8 cellular contexts compared by ENCODE assay signal in the genomic region with DNA sequence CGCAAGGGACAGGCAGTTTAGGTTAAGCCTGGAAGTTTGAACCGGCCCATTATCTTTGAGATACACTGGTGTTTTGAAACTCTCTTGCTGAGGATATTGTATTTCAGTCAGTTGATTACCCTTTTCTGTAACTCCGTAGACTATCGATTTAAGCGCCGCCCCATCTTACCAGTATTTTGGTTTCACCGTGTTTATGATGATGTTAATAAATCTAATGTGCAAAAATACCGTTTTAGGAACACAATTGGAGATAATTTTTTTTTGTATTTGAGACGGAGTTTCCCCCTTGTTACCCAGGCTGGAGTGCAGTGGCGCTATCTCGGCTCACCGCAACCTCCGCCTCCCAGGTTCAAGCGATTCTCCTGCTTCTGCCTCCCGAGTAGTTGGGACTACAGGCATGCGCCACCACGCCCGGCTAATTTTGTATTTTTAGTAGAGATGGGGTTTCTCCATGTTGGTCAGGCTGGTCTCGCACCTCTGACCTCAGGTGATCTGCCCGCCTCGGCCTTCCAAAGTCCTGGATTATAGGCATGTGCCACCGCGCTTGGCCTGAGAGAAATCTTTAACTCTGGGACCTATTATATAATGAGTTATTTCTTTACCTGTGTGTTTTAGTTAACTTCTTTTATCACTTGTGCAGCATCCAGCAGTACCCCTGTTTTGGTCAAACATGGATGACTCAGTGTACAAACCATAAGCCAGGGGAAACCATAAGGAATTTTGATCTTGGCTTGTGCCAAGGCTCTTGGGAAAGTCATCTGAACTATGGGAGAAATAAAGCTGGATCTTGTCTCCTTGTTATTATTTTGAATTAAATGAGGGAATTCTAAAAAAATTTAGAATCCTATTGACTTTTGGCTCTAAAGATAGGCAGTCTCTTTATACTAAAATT. TPM values are rescaled to one million over a fixed set of nuclear protein-coding genes. Genes with fewer than 3 reads are reported as not detected.
A peak's percentile ranks its signal among the peaks of the same experiment; 100 is the strongest.
DNase-seq lines count a peak whose midpoint lies in the region; ATAC-seq and TF ChIP-seq lines count a peak whose summit lies in the region.

No MANE protein-coding gene starts in this region.

- H3K27ac ChIP-seq in adrenal gland (peak overlapping the region; percentile 92 to 99 (median 97)), subcutaneous abdominal adipose tissue (ENCODE audit: low read depth, low read length) (peak overlapping the region; percentile 99)

- no peaks in the 10 kb centered on the region for H3K36me3 Mint-ChIP-seq in immature natural killer cell

- peaks cover 2 to 17% (median 3%) of the 10 kb centered on the region in 3 donors for H3K27me3 Mint-ChIP-seq in immature natural killer cell (ENCODE audit: low read depth in 3 of 3)

- H3K36me3 ChIP-seq in adrenal gland (replicated peaks in 1 of 2) = peaks cover 0 to 4% of the 10 kb centered on the region in 2 donors
- peaks cover 0 to 4% (median 0%) of the 10 kb centered on the region in 5 donors for H3K36me3 ChIP-seq in subcutaneous abdominal adipose tissue (ENCODE audit: control insufficient read depth in 5 of 5, insufficient read depth in 5 of 5, low read length in 5 of 5)

- intact Hi-C loops in adrenal gland (cut with DNase I) = no loop called here

- DNase-seq in AG09309 (ENCODE audit: low read depth) (peak; percentile 38), adrenal gland (peak in 2 of 7 donors; percentile 27 to 62), immature natural killer cell (peak in 1 of 3 donors; percentile 18), NCI-H774 (lab: John Stamatoyannopoulos, UW) (no peak), ecto neural progenitor cell (ENCODE audit: low spot score) (no peak)
- DNase-seq in activated CD8-positive, alpha-beta memory T cell treated with anti-CD3 and anti-CD28 coated beads, Interleukin-2, amount 50 U/mL, for 4 hours = no peak

- H3K9me3 ChIP-seq in adrenal gland (replicated peaks in 1 of 3) (no peaks in the 10 kb centered on the region), subcutaneous abdominal adipose tissue (ENCODE audit: control insufficient read depth in 5 of 5, low read length in 5 of 5) (no peaks in the 10 kb centered on the region)

- no peaks in the 10 kb centered on the region for H3K27me3 ChIP-seq in adrenal gland
- no peaks in the 10 kb centered on the region for H3K27me3 ChIP-seq in subcutaneous abdominal adipose tissue (ENCODE audit: control insufficient read depth in 5 of 5, insufficient read depth in 4 of 5, low read length in 5 of 5)

- peak in 1 of 2 donors; percentile 42 for TF ChIP-seq POLR2A in adrenal gland (IDR thresholded peaks at IDR 0.05)

- TF ChIP-seq CTCF in AG09309 (IDR thresholded peaks at IDR 0.05; ENCODE audit: control insufficient read depth, insufficient read depth, low read depth, low read length, missing control alignments) = no peak
- no peak for TF ChIP-seq CTCF in adrenal gland (IDR thresholded peaks at IDR 0.05)

- H3K4me3 ChIP-seq in AG09309 (ENCODE audit: control insufficient read depth, low read depth, low read length) (peak overlapping the region; percentile 84), adrenal gland (peak overlapping the region; percentile 72 to 97 (median 89)), subcutaneous abdominal adipose tissue (ENCODE audit: low read depth in 1 of 5, low read length in 5 of 5) (peak overlapping the region; percentile 72 to 96 (median 93))

- H3K4me1 Mint-ChIP-seq in immature natural killer cell = peaks cover 33 to 46% of the 10 kb centered on the region in 2 donors

- H3K4me3 Mint-ChIP-seq in immature natural killer cell = peak overlapping the region; percentile 94 to 96 (median 96)

- peak; percentile 3 for ATAC-seq in HG02938 (IDR thresholded peaks at IDR 0.05; ENCODE audit: unreplicated experiment)

- no peaks in the 10 kb centered on the region for H3K9me3 Mint-ChIP-seq in immature natural killer cell

- H3K4me1 ChIP-seq in adrenal gland (replicated peaks in 1 of 2) (peaks cover 10 to 44% of the 10 kb centered on the region in 2 donors), subcutaneous abdominal adipose tissue (ENCODE audit: control insufficient read depth in 5 of 5, insufficient read depth in 5 of 5, low read length in 5 of 5) (peaks cover 2 to 36% (median 31%) of the 10 kb centered on the region in 5 donors)

- H3K9ac ChIP-seq in subcutaneous abdominal adipose tissue (ENCODE audit: low read length in 5 of 5) = peak overlapping the region; percentile 79 to 98 (median 93)

- H3K27ac Mint-ChIP-seq in immature natural killer cell = peak overlapping the region; percentile 90 to 98 (median 96)

- WGBS in adrenal gland, 4 donors = 12 to 14% (median 13%) methylated on average over 23 of the region's 23 CpGs

RNA-seq across cellular contexts. Expression of gene ZRANB1, which starts 23.7 kb away (rescaled TPM):
- total RNA-seq in adrenal gland = 10 to 100 TPM; 23.0 to 64.7 (median 41.9) TPM
- polyA plus RNA-seq in adrenal gland = 10 to 100 TPM; 20.2 to 30.4 (median 23.6) TPM
- 1 to 10 TPM; 3.8 to 7.1 (median 5.6) TPM for polyA plus RNA-seq in immature natural killer cell
